ENCODE assay signal across 16 cellular contexts in genomic region chr14:99377951-99378350, GRCh38.
A peak's percentile ranks its signal among the peaks of the same experiment; 100 is the strongest.
DNase-seq lines count a peak whose midpoint lies in the region; ATAC-seq and TF ChIP-seq lines count a peak whose summit lies in the region.
"Had no signal": no experiment of that assay in that cellular context is flagged by ENCODE, and none has a peak within 500 bp of the region (broad histone marks: within the 10 kb centered on the region; RNA-seq: fewer than 3 reads in every experiment).

No MANE protein-coding gene starts in this region.

- TF ChIP-seq POLR2A in uterus (IDR thresholded peaks at IDR 0.05) = no peak

- ATAC-seq in activated naive CD8-positive, alpha-beta T cell treated with anti-CD3 and anti-CD28 coated beads, Interleukin-2, amount 50 U/mL, for 24 hours = no peak
- ATAC-seq in RWPE2 (ENCODE audit: low read depth) = no peak
- ATAC-seq in foreskin keratinocyte = no peak
- no peak for ATAC-seq in HG03175 (IDR thresholded peaks at IDR 0.05; ENCODE audit: unreplicated experiment)

- H3K4me1 Mint-ChIP-seq in activated naive CD8-positive, alpha-beta T cell treated with anti-CD3 and anti-CD28 coated beads, Interleukin-2, amount 50 U/mL, for 24 hours = peaks cover 2% of the 10 kb centered on the region
- no peaks in the 10 kb centered on the region for H3K4me1 Mint-ChIP-seq in activated naive CD8-positive, alpha-beta T cell treated with anti-CD3 and anti-CD28 coated beads for 36 hours
- H3K4me1 Mint-ChIP-seq in nephron progenitor cell = peaks cover 29% of the 10 kb centered on the region

- H3K9me3 ChIP-seq in RWPE2 (ENCODE audit: severe bottlenecking) = no peaks in the 10 kb centered on the region
- no peaks in the 10 kb centered on the region for H3K9me3 ChIP-seq in smooth muscle cell (replicated peaks; ENCODE audit: low read depth)
- H3K9me3 ChIP-seq in uterus = no peaks in the 10 kb centered on the region
- H3K9me3 ChIP-seq: HAP-1 had no signal

- 88% methylated on average over 9 of the region's 9 CpGs for WGBS in smooth muscle cell (ENCODE audit: low lambda C conversion rate)

- TF ChIP-seq CTCF in RWPE2 (IDR thresholded peaks at IDR 0.05; ENCODE audit: poor library complexity, severe bottlenecking) = no peak
- no peak for TF ChIP-seq CTCF in foreskin keratinocyte (conservative IDR thresholded peaks at IDR 0.05)
- no peak for TF ChIP-seq CTCF in smooth muscle cell (IDR thresholded peaks at IDR 0.05; ENCODE audit: borderline replicate concordance, insufficient read depth, poor library complexity, severe bottlenecking)
- TF ChIP-seq CTCF in uterus (IDR thresholded peaks at IDR 0.05) = no peak
- no peak for TF ChIP-seq CTCF in nephron progenitor cell (IDR thresholded peaks at IDR 0.05)

- peaks cover 11% of the 10 kb centered on the region for H3K27me3 Mint-ChIP-seq in activated naive CD8-positive, alpha-beta T cell treated with anti-CD3 and anti-CD28 coated beads, Interleukin-2, amount 50 U/mL, for 24 hours
- H3K27me3 Mint-ChIP-seq in activated naive CD8-positive, alpha-beta T cell treated with anti-CD3 and anti-CD28 coated beads for 36 hours = peaks cover 38% of the 10 kb centered on the region
- H3K27me3 Mint-ChIP-seq in nephron progenitor cell (ENCODE audit: low read depth, poor library complexity) = peaks cover 8% of the 10 kb centered on the region

- H3F3A ChIP-seq in smooth muscle cell (ENCODE audit: low read depth) = no peaks in the 10 kb centered on the region

- intact Hi-C loops in uterus (cut with DNase I; ENCODE audit: low total_unique reads) = no loop called here

- DNase-seq in activated naive CD8-positive, alpha-beta T cell treated with anti-CD3 and anti-CD28 coated beads, Interleukin-2, amount 50 U/mL, for 24 hours = no peak
- DNase-seq in activated naive CD8-positive, alpha-beta T cell treated with anti-CD3 and anti-CD28 coated beads for 36 hours = no peak
- DNase-seq in RWPE2 (ENCODE audit: low spot score) = no peak
- DNase-seq in foreskin keratinocyte = no peak
- DNase-seq in smooth muscle cell (lab: John Stamatoyannopoulos, UW; ENCODE audit: unreplicated experiment) = no peak
- no peak for DNase-seq in uterus
- DNase-seq in nephron progenitor cell = no peak
- DNase-seq: C1 segment of cervical spinal cord; CD4-positive, alpha-beta memory T cell; COR-L47; DMS53; DMS79 treated with DMSO at 0.1 percent for 48 hours; GF-D8; GOT3 had no signal

- H3K9ac ChIP-seq in smooth muscle cell (ENCODE audit: low read depth) = no peak overlapping the region

- peak overlapping the region; percentile 62 for H3K27ac Mint-ChIP-seq in activated naive CD8-positive, alpha-beta T cell treated with anti-CD3 and anti-CD28 coated beads, Interleukin-2, amount 50 U/mL, for 24 hours
- no peak overlapping the region for H3K27ac Mint-ChIP-seq in activated naive CD8-positive, alpha-beta T cell treated with anti-CD3 and anti-CD28 coated beads for 36 hours
- H3K27ac Mint-ChIP-seq in nephron progenitor cell = no peak overlapping the region

- no peak overlapping the region for H3K4me3 Mint-ChIP-seq in activated naive CD8-positive, alpha-beta T cell treated with anti-CD3 and anti-CD28 coated beads, Interleukin-2, amount 50 U/mL, for 24 hours
- H3K4me3 Mint-ChIP-seq in activated naive CD8-positive, alpha-beta T cell treated with anti-CD3 and anti-CD28 coated beads for 36 hours = no peak overlapping the region
- H3K4me3 Mint-ChIP-seq in nephron progenitor cell = no peak overlapping the region
- H3K4me3 Mint-ChIP-seq: CD4-positive, alpha-beta memory T cell had no signal

- H2AFZ ChIP-seq in smooth muscle cell (ENCODE audit: low read depth) = no peak overlapping the region

- no peaks in the 10 kb centered on the region for H3K36me3 Mint-ChIP-seq in activated naive CD8-positive, alpha-beta T cell treated with anti-CD3 and anti-CD28 coated beads, Interleukin-2, amount 50 U/mL, for 24 hours (ENCODE audit: low read depth)
- no peaks in the 10 kb centered on the region for H3K36me3 Mint-ChIP-seq in activated naive CD8-positive, alpha-beta T cell treated with anti-CD3 and anti-CD28 coated beads for 36 hours
- no peaks in the 10 kb centered on the region for H3K36me3 Mint-ChIP-seq in nephron progenitor cell (ENCODE audit: low read depth)
- H3K36me3 Mint-ChIP-seq: CD4-positive, alpha-beta memory T cell had no signal

- no peaks in the 10 kb centered on the region for H3K9me3 Mint-ChIP-seq in activated naive CD8-positive, alpha-beta T cell treated with anti-CD3 and anti-CD28 coated beads, Interleukin-2, amount 50 U/mL, for 24 hours
- no peaks in the 10 kb centered on the region for H3K9me3 Mint-ChIP-seq in activated naive CD8-positive, alpha-beta T cell treated with anti-CD3 and anti-CD28 coated beads for 36 hours
- peaks cover under 1% of the 10 kb centered on the region for H3K9me3 Mint-ChIP-seq in nephron progenitor cell

- H3K4me1 ChIP-seq in RWPE2 (ENCODE audit: insufficient read depth, poor library complexity, severe bottlenecking) = peaks cover 8% of the 10 kb centered on the region
- peaks cover 8% of the 10 kb centered on the region for H3K4me1 ChIP-seq in foreskin keratinocyte
- H3K4me1 ChIP-seq in smooth muscle cell (ENCODE audit: low read depth) = no peaks in the 10 kb centered on the region
- no peaks in the 10 kb centered on the region for H3K4me1 ChIP-seq in uterus
- H3K4me1 ChIP-seq: HAP-1 had no signal

- H3K27ac ChIP-seq in RWPE2 (ENCODE audit: poor library complexity, severe bottlenecking) = peak overlapping the region; percentile 38
- peak overlapping the region; percentile 8 for H3K27ac ChIP-seq in foreskin keratinocyte
- H3K27ac ChIP-seq in smooth muscle cell (ENCODE audit: low read depth) = peak overlapping the region; percentile 65
- no peak overlapping the region for H3K27ac ChIP-seq in uterus

- no peaks in the 10 kb centered on the region for H4K20me1 ChIP-seq in smooth muscle cell (ENCODE audit: low read depth)

- H3K4me2 ChIP-seq in smooth muscle cell = no peak overlapping the region

- no peaks in the 10 kb centered on the region for H3K79me2 ChIP-seq in smooth muscle cell (ENCODE audit: low read depth)

- H3K4me3 ChIP-seq in RWPE2 (ENCODE audit: severe bottlenecking) = no peak overlapping the region
- no peak overlapping the region for H3K4me3 ChIP-seq in smooth muscle cell
- H3K4me3 ChIP-seq in uterus = no peak overlapping the region
- H3K4me3 ChIP-seq: HAP-1 had no signal

- H3K27me3 ChIP-seq in RWPE2 (ENCODE audit: insufficient read depth, poor library complexity, severe bottlenecking) (no peaks in the 10 kb centered on the region), foreskin keratinocyte (peaks cover 3% of the 10 kb centered on the region), smooth muscle cell (ENCODE audit: low read depth) (no peaks in the 10 kb centered on the region), uterus (no peaks in the 10 kb centered on the region)

- H3K36me3 ChIP-seq in RWPE2 (ENCODE audit: low read depth) = no peaks in the 10 kb centered on the region
- H3K36me3 ChIP-seq in smooth muscle cell (ENCODE audit: low read depth) = no peaks in the 10 kb centered on the region
- H3K36me3 ChIP-seq in uterus = no peaks in the 10 kb centered on the region
- H3K36me3 ChIP-seq: HAP-1 had no signal

Comparison
In these comparisons a context has a peak if more than half of its experiments do, and no peak if none do; other contexts are left out.
1. H3K27ac ChIP-seq: peak in RWPE2 (single experiment), foreskin keratinocyte (single experiment) and smooth muscle cell (single experiment); none in uterus (0 of 2).